Comparison of ENCODE assay signal across 8 cellular contexts in genomic region chr1:161225534-161226319, GRCh38. TPM values are rescaled to one million over a fixed set of nuclear protein-coding genes. Genes with fewer than 3 reads are reported as not detected.
DNase-seq lines count a peak whose midpoint lies in the region; ATAC-seq and TF ChIP-seq lines count a peak whose summit lies in the region.

Gene TOMM40L, plus strand, starts transcription at chr1:161226060. Its CDS starts 430 bp downstream, at chr1:161226490.

- peak within 1 kb of the TSS; percentile 67; the same call in 1 of the 2 replicates for H2AK5ac ChIP-seq in IMR-90 (ENCODE audit: low read depth, low read length)

- peak; percentile 94 for ATAC-seq in GM21528 (IDR thresholded peaks at IDR 0.05; ENCODE audit: low FRiP score, unreplicated experiment)
- ATAC-seq in IMR-90 (ENCODE audit: low read depth) = peak; percentile 95
- peak; percentile 93 for ATAC-seq in mucosa of descending colon

- intact Hi-C loops in IMR-90 (cut with micrococcal nuclease) (loop anchor here (1.0 kb wide), 1 partner anchor 33 kb away; no protein-coding TSS in a partner anchor), OCI-LY7 (cut with micrococcal nuclease; ENCODE audit: unreplicated experiment) (loop anchor here (1.0 to 2.0 kb wide), 4 partner anchors 15 to 81 kb away; partner anchors contain the start of gene B4GALT3), mucosa of descending colon (cut with DNase I, micrococcal nuclease) (loop anchor here (5.0 to 10.0 kb wide), 2 partner anchors 67 to 159 kb away; no protein-coding TSS in a partner anchor)

- H3K18ac ChIP-seq in IMR-90 (ENCODE audit: low read depth, low read length) = peak within 1 kb of the TSS; percentile 16; the same call in 1 of the 2 replicates

- H4K20me1 ChIP-seq in IMR-90 (ENCODE audit: insufficient read depth, low read length) (no peaks in the 10 kb centered on the region), OCI-LY7 (ENCODE audit: insufficient read depth, low read length) (no peaks in the 10 kb centered on the region)

- TF ChIP-seq RAD21 in IMR-90 (IDR thresholded peaks at IDR 0.05; ENCODE audit: low read length) = peak; percentile 63

- no peaks in the 10 kb centered on the region for H3K79me2 ChIP-seq in OCI-LY7 (ENCODE audit: insufficient read depth, low read depth, low read length)

- H2BK5ac ChIP-seq in IMR-90 (ENCODE audit: low read depth, low read length, poor library complexity, severe bottlenecking) = peak within 1 kb of the TSS; percentile 29

- no peak within 1 kb of the TSS; the same call in 1 of the 2 replicates for H2BK20ac ChIP-seq in IMR-90 (ENCODE audit: low read depth, low read length)

- H3K79me1 ChIP-seq in IMR-90 (ENCODE audit: low read depth in 1 of 2, low read length in 2 of 2) = peaks cover 9 to 17% of the 10 kb centered on the region in 2 experiments; a peak in 3 of 4 replicates

- H3K4me2 ChIP-seq in IMR-90 (ENCODE audit: low read depth, low read length) (peak within 1 kb of the TSS; percentile 81), OCI-LY7 (ENCODE audit: low read length) (peak within 1 kb of the TSS; percentile 78)

- peak within 1 kb of the TSS; percentile 83 for H3K4ac ChIP-seq in IMR-90 (ENCODE audit: low read depth, low read length)

- H3K27me3 ChIP-seq in IMR-90 (ENCODE audit: control insufficient read depth, insufficient read depth, low read length) = no peaks in the 10 kb centered on the region; the same call in 1 of the 2 replicates

- peak within 1 kb of the TSS; percentile 89 for H3K56ac ChIP-seq in IMR-90 (ENCODE audit: extremely low read depth, insufficient read depth, low read length)

- H3K9me3 ChIP-seq in IMR-90 (ENCODE audit: control insufficient read depth, insufficient read depth, low read length) = no peaks in the 10 kb centered on the region
- no peaks in the 10 kb centered on the region for H3K9me3 ChIP-seq in OCI-LY7 (ENCODE audit: low read length)
- H3K9me3 ChIP-seq in mucosa of descending colon = no peaks in the 10 kb centered on the region

- no TSS peak for BruUV-seq in IMR-90 (replicated peaks; lab: Mats Ljungman, UMichigan)
- no TSS peak for BruUV-seq in OCI-LY7 (replicated peaks; lab: Mats Ljungman, UMichigan)

- POLR2A ChIA-PET in IMR-90 (lab: Charles Lee; ENCODE audit: unreplicated experiment) (interaction anchor here (0.5 to 0.7 kb wide), 6 partner anchors 8 to 133 kb away, joined by 3 to 8 read pairs (median 6); partner anchors contain the start of gene NDUFS2), OCI-LY7 (lab: Charles Lee) (interaction anchor here (0.6 to 2.2 kb wide), 31 partner anchors 9 to 538 kb away, joined by 3 to 18 read pairs (median 4); partner anchors contain the start of genes B4GALT3, NDUFS2, PPOX and SDHC)

- dilution Hi-C loops in IMR-90 (cut with HindIII; ENCODE audit: low sequenced_read_pairs, unreplicated experiment) = no loop called here

- H2AK9ac ChIP-seq in IMR-90 (replicated peaks; ENCODE audit: low read depth, low read length, poor library complexity) = peak within 1 kb of the TSS; percentile 97

- H3K4me1 ChIP-seq in IMR-90 (ENCODE audit: control insufficient read depth, insufficient read depth, low read length) (peaks cover 9% of the 10 kb centered on the region; the same call in 1 of the 2 replicates), OCI-LY7 (ENCODE audit: insufficient read depth, low read length, poor library complexity, severe bottlenecking) (peaks cover 24% of the 10 kb centered on the region), mucosa of descending colon (ENCODE audit: low read depth) (peaks cover 18% of the 10 kb centered on the region)

- H2AFZ ChIP-seq in IMR-90 (replicated peaks; ENCODE audit: low read length, poor library complexity) (peak within 1 kb of the TSS; percentile 98), OCI-LY7 (ENCODE audit: low read length) (peak within 1 kb of the TSS; percentile 90)

- no peaks in the 10 kb centered on the region for H3K9me2 ChIP-seq in OCI-LY7 (ENCODE audit: insufficient read depth, low read length)

- peak within 1 kb of the TSS; percentile 81 for H3K9ac ChIP-seq in IMR-90 (ENCODE audit: low read depth, low read length)

- peak within 1 kb of the TSS; percentile 68 for H3K27ac ChIP-seq in IMR-90 (ENCODE audit: insufficient read depth, low read length)
- H3K27ac ChIP-seq in OCI-LY7 (ENCODE audit: low read depth, low read length, poor library complexity, severe bottlenecking) = peak within 1 kb of the TSS; percentile 35
- H3K27ac ChIP-seq in epithelial cell of prostate = peak within 1 kb of the TSS; percentile 54

- peak within 1 kb of the TSS; percentile 66 for H2BK120ac ChIP-seq in IMR-90 (ENCODE audit: low read depth, low read length)

- peak within 1 kb of the TSS; percentile 62 for H3K23ac ChIP-seq in IMR-90 (ENCODE audit: low read depth, low read length)

- H3K4me3 ChIP-seq in IMR-90 (ENCODE audit: insufficient read depth, low read depth, low read length) = peak within 1 kb of the TSS; percentile 74
- peak within 1 kb of the TSS; percentile 73 for H3K4me3 ChIP-seq in OCI-LY7 (ENCODE audit: low read depth, low read length, poor library complexity, severe bottlenecking)
- peak within 1 kb of the TSS; percentile 33 for H3K4me3 ChIP-seq in mucosa of descending colon

- DNase-seq in DMS153 treated with DMSO at 0.1 percent for 48 hours (lab: John Stamatoyannopoulos, UW; ENCODE audit: unreplicated experiment) (peak; percentile 97), IMR-90 (peak; percentile 100), OCI-LY7 (ENCODE audit: low spot score) (peak; percentile 99), activated T-cell treated with anti-CD3 and anti-CD28 coated beads for 24 hours (ENCODE audit: low read depth) (peak; percentile 85), epithelial cell of prostate (ENCODE audit: low read depth, low spot score) (peak; percentile 97), mucosa of descending colon (peak; percentile 89 to 94 (median 93))
- peak; percentile 73 for DNase-seq in stimulated activated CD8-positive, alpha-beta memory T cell treated with anti-CD3 and anti-CD28 coated beads, Interleukin-4, amount 100 ng/mL, for 24 hours (ENCODE audit: low read depth)

- in situ Hi-C loops in IMR-90 (cut with MboI; ENCODE audit: low sequenced_read_pairs) = loop anchor here (5.0 kb wide), 2 partner anchors 67 to 157 kb away; no protein-coding TSS in a partner anchor

- peak within 1 kb of the TSS; percentile 39; the same call in 1 of the 3 replicates for H2BK15ac ChIP-seq in IMR-90 (ENCODE audit: low read depth, low read length)

- WGBS in IMR-90 (ENCODE audit: extremely low coverage in 2 of 2, insufficient read length in 1 of 2), 2 experiments = 0% methylated on average over 3 of the region's 16 CpGs; no CpG with 5 or more reads in 1 of the 2 experiments

- TF ChIP-seq CTCF in IMR-90 (conservative IDR thresholded peaks at IDR 0.05; ENCODE audit: low read depth, low read length) = peak; percentile 70
- peak; percentile 87 for TF ChIP-seq CTCF in OCI-LY7 (conservative IDR thresholded peaks at IDR 0.05; ENCODE audit: low read length)
- peak; percentile 38 for TF ChIP-seq CTCF in mucosa of descending colon (IDR thresholded peaks at IDR 0.05)

- CTCF ChIA-PET in IMR-90 (lab: Yijun Ruan, JAX) (interaction anchor here (0.5 to 3.2 kb wide), 17 partner anchors 10 to 437 kb away, joined by 3 to 21 read pairs (median 4); partner anchors contain the start of gene NDUFS2), OCI-LY7 (lab: Charles Lee; ENCODE audit: unreplicated experiment) (interaction anchor here (0.5 to 1.9 kb wide), 13 partner anchors 9 to 157 kb away, joined by 3 to 12 read pairs (median 5); partner anchors contain the start of genes B4GALT3 and NDUFS2)

- no peak for TF ChIP-seq POLR2A in IMR-90 (IDR thresholded peaks at IDR 0.05; ENCODE audit: low read depth, low read length)

- H4K91ac ChIP-seq in IMR-90 (ENCODE audit: insufficient read depth, low read depth, low read length) = peak within 1 kb of the TSS; percentile 92

- peak within 1 kb of the TSS; percentile 96 to 97 for H4K8ac ChIP-seq in IMR-90 (ENCODE audit: low read depth in 2 of 2, low read length in 2 of 2)

- peaks cover 3% of the 10 kb centered on the region; the same call in 1 of the 2 replicates for H3K9me1 ChIP-seq in IMR-90 (ENCODE audit: insufficient read depth, low read length)

- peaks cover 19% of the 10 kb centered on the region for H3K36me3 ChIP-seq in IMR-90 (ENCODE audit: control insufficient read depth, insufficient read depth, low read length)
- H3K36me3 ChIP-seq in OCI-LY7 (ENCODE audit: insufficient read depth, low read length) = peaks cover 24% of the 10 kb centered on the region
- H3K36me3 ChIP-seq in mucosa of descending colon (ENCODE audit: low read depth) = no peaks in the 10 kb centered on the region

- peak within 1 kb of the TSS; percentile 69 for H4K5ac ChIP-seq in IMR-90 (ENCODE audit: low read depth, low read length)

- peak within 1 kb of the TSS; percentile 89 for H3K14ac ChIP-seq in IMR-90 (replicated peaks; ENCODE audit: low read depth, low read length)

TF ChIP-seq in IMR-90, 13 proteins besides CTCF, POLR2A, EP300 and RAD21:
- TF ChIP-seq NFE2L2 (IDR thresholded peaks at IDR 0.05; ENCODE audit: low read depth, low read length) = no peak
- TF ChIP-seq SMC3 (IDR thresholded peaks at IDR 0.05; ENCODE audit: low read depth, low read length) = peak; percentile 72
- peak; percentile 90 for TF ChIP-seq MXI1 (IDR thresholded peaks at IDR 0.05; ENCODE audit: borderline replicate concordance, low read depth, low read length)

RNA-seq across cellular contexts. Expression of gene TOMM40L, which starts in this region (rescaled TPM):
- 11.4 and 12.5 TPM in 2 replicates for total RNA-seq in IMR-90 (2012; rRNA removed)
- 7.7 and 7.9 TPM in 2 replicates for polyA plus RNA-seq in IMR-90 (2012; rRNA removed)
- 6.1 and 7.0 TPM in 2 replicates for polyA plus RNA-seq in IMR-90 (2012; cell fraction: cytosol; rRNA removed)
- 18.1 and 24.5 TPM in 2 replicates for polyA plus RNA-seq in IMR-90 (2012; cell fraction: nucleus; rRNA removed; ENCODE audit: low replicate concordance)
- 8.3 and 11.0 TPM in 2 replicates for total RNA-seq in OCI-LY7 (2014; rRNA removed; shearing (Covaris generic))
- 16.0 and 20.1 TPM in 2 replicates for total RNA-seq in OCI-LY7 (2022)
- 10 to 100 TPM; 17.2 to 24.5 (median 23.5) TPM for total RNA-seq in mucosa of descending colon

Comparison
In these comparisons a context has a peak if more than half of its experiments do, and no peak if none do; other contexts are left out.
1. Peak in every context shown above with its lines: DNase-seq, ATAC-seq, H3K4me3 ChIP-seq and H3K27ac ChIP-seq.